ENCODE assay signal across 22 cellular contexts in the genomic region with DNA sequence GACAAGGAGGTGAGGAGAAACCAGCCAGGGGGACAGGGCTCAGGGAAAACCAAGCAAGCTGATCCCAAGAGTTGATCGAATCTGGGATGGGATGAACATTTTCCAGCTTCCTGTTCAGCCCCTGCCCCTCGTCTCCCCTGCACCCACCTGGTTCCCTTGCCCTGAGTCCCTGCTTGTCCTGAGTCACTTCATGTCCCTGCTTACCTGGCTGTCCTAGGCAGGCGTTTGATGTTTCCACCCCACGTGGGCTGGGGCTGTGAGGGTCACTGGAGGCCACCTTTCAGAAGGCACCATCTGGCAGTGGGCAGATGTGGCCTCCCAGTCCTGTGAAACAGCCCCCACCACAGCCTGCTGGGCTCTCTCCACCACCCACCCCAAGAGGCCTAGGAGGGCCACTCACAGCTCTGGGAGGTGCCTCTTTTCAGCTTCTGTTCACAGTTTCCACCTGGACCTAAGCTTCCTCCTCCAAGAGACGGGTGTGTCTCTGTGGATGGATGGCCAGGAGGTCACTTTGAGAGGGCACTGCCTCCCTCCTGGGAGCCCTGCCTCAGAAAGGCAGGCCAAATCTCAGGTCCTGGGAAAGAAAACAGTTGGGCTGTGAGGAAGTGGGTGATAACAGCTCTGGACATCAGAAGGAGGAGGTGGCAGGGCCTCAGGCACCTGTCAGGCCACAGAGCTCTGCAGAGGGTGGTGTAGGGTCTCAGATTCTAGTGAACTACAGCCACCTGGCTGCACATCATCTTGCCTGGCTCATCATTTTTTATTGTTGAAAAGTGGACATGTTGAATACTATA.
"Had no signal": no experiment of that assay in that cellular context is flagged by ENCODE, and none has a peak within 500 bp of the region (broad histone marks: within the 10 kb centered on the region; RNA-seq: fewer than 3 reads in every experiment).

No MANE protein-coding gene starts in this region.

- H3K79me2 ChIP-seq: parathyroid adenoma had no signal

- H3K4me1 ChIP-seq: parathyroid adenoma had no signal

- H3K9me3 ChIP-seq: gastrocnemius medialis, upper lobe of right lung had no signal

- H3K4me2 ChIP-seq: smooth muscle cell had no signal

- H2AFZ ChIP-seq: parathyroid adenoma had no signal

- ATAC-seq: activated CD4-positive, alpha-beta T cell treated with anti-CD3 and anti-CD28 coated beads for 36 hours; esophagus mucosa; gastrocnemius medialis; left lobe of liver; sciatic nerve; stimulated activated naive B cell treated with anti-CD40 and anti-IgM and Interleukin-4, amounts not matched to agents 10 μg/mL and 1 μg/mL and 100 μg/mL, for 72 hours; upper lobe of right lung; WTC11 had no signal

- H3K4me1 Mint-ChIP-seq: WTC11 had no signal

- H3K4me3 Mint-ChIP-seq: activated CD4-positive, alpha-beta T cell treated with anti-CD3 and anti-CD28 coated beads for 36 hours; activated naive CD4-positive, alpha-beta T cell treated with anti-CD3 and anti-CD28 coated beads for 36 hours; brain; stimulated activated naive B cell treated with anti-CD40 and anti-IgM and Interleukin-4, amounts not matched to agents 10 μg/mL and 1 μg/mL and 100 μg/mL, for 72 hours; T-helper 2 cell treated with Interferon-gamma antibody and Interleukin-4, amounts not matched to agents 5 μg/mL and 100 μg/mL, for 36 hours; WTC11 had no signal

- H3K27ac ChIP-seq: coronary artery, gastrocnemius medialis, parathyroid adenoma, thoracic aorta, upper lobe of right lung had no signal

- H3K9ac ChIP-seq: parathyroid adenoma had no signal

- H3K27me3 ChIP-seq: gastrocnemius medialis, upper lobe of right lung had no signal

- DNase-seq: activated CD4-positive, alpha-beta T cell treated with anti-CD3 and anti-CD28 coated beads for 36 hours; activated CD4-positive, alpha-beta T cell treated with anti-CD3 and anti-CD28 coated beads, Interleukin-2, amount 50 U/mL, for 48 hours; activated naive CD4-positive, alpha-beta T cell treated with anti-CD3 and anti-CD28 coated beads for 36 hours; activated T-cell treated with anti-CD3 and anti-CD28 coated beads for 4 hours; central memory CD4-positive, alpha-beta T cell; effector CD4-positive, alpha-beta T cell; gastrocnemius medialis; head of caudate nucleus; naive B cell; stimulated activated CD4-positive, alpha-beta T cell treated with anti-CD3 and anti-CD28 coated beads, Interleukin-4, amount 100 ng/mL, for 4 hours; stimulated activated naive B cell treated with anti-CD40 and anti-IgM and Interleukin-4, amounts not matched to agents 10 μg/mL and 1 μg/mL and 100 μg/mL, for 72 hours; upper lobe of right lung had no signal

- H3K4me3 ChIP-seq: coronary artery, gastrocnemius medialis, smooth muscle cell, thoracic aorta, upper lobe of right lung had no signal

- H3K27ac Mint-ChIP-seq: activated CD4-positive, alpha-beta T cell treated with anti-CD3 and anti-CD28 coated beads for 36 hours; activated naive CD4-positive, alpha-beta T cell treated with anti-CD3 and anti-CD28 coated beads for 36 hours; brain; naive B cell; stimulated activated naive B cell treated with anti-CD40 and anti-IgM and Interleukin-4, amounts not matched to agents 10 μg/mL and 1 μg/mL and 100 μg/mL, for 72 hours; T-helper 2 cell treated with Interferon-gamma antibody and Interleukin-4, amounts not matched to agents 5 μg/mL and 100 μg/mL, for 36 hours; WTC11 had no signal

- H3K36me3 ChIP-seq: gastrocnemius medialis, thoracic aorta, upper lobe of right lung had no signal
